1 cellular context compared by ENCODE assay signal in the genomic region with DNA sequence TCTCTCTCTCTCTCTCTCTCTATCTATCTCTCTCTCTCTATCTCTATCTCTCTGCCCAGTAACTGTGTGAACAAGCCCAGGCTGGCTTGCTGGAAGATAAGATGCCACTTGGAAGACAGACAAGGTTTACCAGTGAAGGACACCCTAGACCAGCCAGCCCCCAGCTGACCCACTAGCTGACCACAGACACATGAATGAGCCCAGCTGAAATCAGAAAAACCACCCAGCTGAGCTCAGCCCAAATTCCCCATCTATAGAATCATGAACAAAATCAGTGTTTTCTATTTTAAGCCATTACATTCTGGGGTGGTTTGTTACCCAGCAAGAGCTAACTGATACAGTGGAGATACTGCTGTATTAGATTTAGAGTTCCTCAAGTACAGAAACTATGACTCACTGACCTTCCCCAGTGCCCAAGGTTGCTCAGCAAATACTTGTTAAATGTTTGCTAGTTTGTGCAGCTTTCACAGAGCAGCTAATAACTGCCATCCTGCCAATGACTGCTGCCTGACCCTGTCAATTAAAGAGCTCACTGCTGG.
TF ChIP-seq lines count a peak whose summit lies in the region.

No MANE protein-coding gene starts in this region.

TF ChIP-seq in HepG2, 621 proteins besides CTCF, POLR2A, EP300 and RAD21 (continued from another document):
- TF ChIP-seq ZBTB25 (CRISPR knock-in tag; IDR thresholded peaks at IDR 0.05), result no peak
